In genomic region chr20:44075191-44075949, GRCh38 we compare ENCODE assay signal across 1 cellular context.
TF ChIP-seq lines count a peak whose summit lies in the region.

No MANE protein-coding gene starts in this region.

TF ChIP-seq in H1, 55 proteins besides CTCF, POLR2A, EP300 and RAD21:
- TF ChIP-seq USF2 (IDR thresholded peaks at IDR 0.05; ENCODE audit: low read length) (no peak), CHD2 (IDR thresholded peaks at IDR 0.05; ENCODE audit: low read length) (no peak), POU5F1 (IDR thresholded peaks at IDR 0.05; ENCODE audit: low read depth, low read length) (no peak), KDM4A (IDR thresholded peaks at IDR 0.05; ENCODE audit: low read depth, low read length, severe bottlenecking) (no peak), SRF (IDR thresholded peaks at IDR 0.05; ENCODE audit: low read depth, low read length) (no peak)
